Comparison of ENCODE assay signal across 1 cellular context in the genomic region with DNA sequence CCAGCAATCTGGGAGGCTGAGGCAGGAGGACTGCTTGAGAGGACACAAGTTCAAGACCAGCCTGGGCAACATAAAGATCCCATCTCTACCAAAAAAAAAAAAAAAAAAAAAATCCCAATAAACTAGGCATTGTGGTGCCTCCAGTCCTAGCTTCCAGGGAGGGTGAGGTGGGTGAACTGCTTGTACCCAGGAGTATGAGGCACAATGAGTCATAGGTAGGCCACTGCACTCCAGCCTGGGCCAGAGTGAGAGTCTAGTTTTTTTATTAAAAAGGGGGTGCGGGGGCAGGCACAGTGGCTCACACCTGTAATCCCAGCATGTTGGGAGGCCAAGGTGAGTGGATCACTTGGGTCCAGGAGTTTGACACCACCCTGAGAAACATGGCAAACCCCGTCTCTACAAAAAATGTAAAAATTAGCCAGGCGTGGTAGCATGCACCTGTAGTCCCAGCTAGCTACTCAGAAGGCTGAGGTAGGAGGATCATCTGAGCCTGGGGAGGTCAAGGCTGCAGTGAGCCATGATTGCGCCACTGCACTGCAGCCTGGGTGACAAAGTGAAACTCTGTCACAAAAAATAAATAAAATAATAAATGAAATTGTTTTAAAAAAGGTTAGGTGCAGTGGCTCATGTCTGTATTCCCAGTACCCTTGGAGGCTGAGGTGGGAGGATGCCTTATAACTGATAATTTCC.
TF ChIP-seq lines count a peak whose summit lies in the region.

No MANE protein-coding gene starts in this region.

TF ChIP-seq in HepG2, 621 proteins besides CTCF, POLR2A, EP300 and RAD21:
- TF ChIP-seq, protein P1, sequence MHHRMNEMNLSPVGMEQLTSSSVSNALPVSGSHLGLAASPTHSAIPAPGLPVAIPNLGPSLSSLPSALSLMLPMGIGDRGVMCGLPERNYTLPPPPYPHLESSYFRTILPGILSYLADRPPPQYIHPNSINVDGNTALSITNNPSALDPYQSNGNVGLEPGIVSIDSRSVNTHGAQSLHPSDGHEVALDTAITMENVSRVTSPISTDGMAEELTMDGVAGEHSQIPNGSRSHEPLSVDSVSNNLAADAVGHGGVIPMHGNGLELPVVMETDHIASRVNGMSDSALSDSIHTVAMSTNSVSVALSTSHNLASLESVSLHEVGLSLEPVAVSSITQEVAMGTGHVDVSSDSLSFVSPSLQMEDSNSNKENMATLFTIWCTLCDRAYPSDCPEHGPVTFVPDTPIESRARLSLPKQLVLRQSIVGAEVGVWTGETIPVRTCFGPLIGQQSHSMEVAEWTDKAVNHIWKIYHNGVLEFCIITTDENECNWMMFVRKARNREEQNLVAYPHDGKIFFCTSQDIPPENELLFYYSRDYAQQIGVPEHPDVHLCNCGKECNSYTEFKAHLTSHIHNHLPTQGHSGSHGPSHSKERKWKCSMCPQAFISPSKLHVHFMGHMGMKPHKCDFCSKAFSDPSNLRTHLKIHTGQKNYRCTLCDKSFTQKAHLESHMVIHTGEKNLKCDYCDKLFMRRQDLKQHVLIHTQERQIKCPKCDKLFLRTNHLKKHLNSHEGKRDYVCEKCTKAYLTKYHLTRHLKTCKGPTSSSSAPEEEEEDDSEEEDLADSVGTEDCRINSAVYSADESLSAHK (CRISPR knock-in tag; IDR thresholded peaks at IDR 0.05; ENCODE audit: borderline replicate concordance), result no peak
- TF ChIP-seq ZSCAN30 (CRISPR knock-in tag; IDR thresholded peaks at IDR 0.05) (no peak), CEBPB (IDR thresholded peaks at IDR 0.05; ENCODE audit: borderline replicate concordance, low read depth, low read length) (peak; percentile 48; the same call in 1 of the 2 replicates), NAIF1 (CRISPR knock-in tag; IDR thresholded peaks at IDR 0.05; ENCODE audit: borderline replicate concordance) (no peak), FOSL2 (CRISPR knock-in tag; IDR thresholded peaks at IDR 0.05) (peak; percentile 46), CEBPG (CRISPR knock-in tag; IDR thresholded peaks at IDR 0.05) (peak; percentile 53; the same call in 1 of the 2 replicates), ZSCAN9 (CRISPR knock-in tag; IDR thresholded peaks at IDR 0.05; ENCODE audit: borderline replicate concordance) (no peak), FOXA3 (CRISPR knock-in tag; IDR thresholded peaks at IDR 0.05) (no peak), PHF5A (CRISPR knock-in tag; IDR thresholded peaks at IDR 0.05; ENCODE audit: low read depth, unreplicated experiment) (no peak), BRD4 (CRISPR knock-in tag; IDR thresholded peaks at IDR 0.05) (no peak), ZNF335 (CRISPR knock-in tag; IDR thresholded peaks at IDR 0.05) (no peak), MTF1 (CRISPR knock-in tag; IDR thresholded peaks at IDR 0.05) (no peak), U2AF1 (optimal IDR thresholded peaks at IDR 0.05; ENCODE audit: low read depth, low read length) (no peak), ARID2 (CRISPR knock-in tag; IDR thresholded peaks at IDR 0.05; ENCODE audit: borderline replicate concordance) (no peak), HOXA5 (CRISPR knock-in tag; IDR thresholded peaks at IDR 0.05) (no peak), SAFB2 (CRISPR knock-in tag; IDR thresholded peaks at IDR 0.05; ENCODE audit: borderline replicate concordance, low read depth) (no peak), ZNF883 (CRISPR knock-in tag; IDR thresholded peaks at IDR 0.05; ENCODE audit: not compliant biosample characterization) (no peak), ZNF160 (CRISPR knock-in tag; IDR thresholded peaks at IDR 0.05) (no peak)
- TF ChIP-seq, protein P2, sequence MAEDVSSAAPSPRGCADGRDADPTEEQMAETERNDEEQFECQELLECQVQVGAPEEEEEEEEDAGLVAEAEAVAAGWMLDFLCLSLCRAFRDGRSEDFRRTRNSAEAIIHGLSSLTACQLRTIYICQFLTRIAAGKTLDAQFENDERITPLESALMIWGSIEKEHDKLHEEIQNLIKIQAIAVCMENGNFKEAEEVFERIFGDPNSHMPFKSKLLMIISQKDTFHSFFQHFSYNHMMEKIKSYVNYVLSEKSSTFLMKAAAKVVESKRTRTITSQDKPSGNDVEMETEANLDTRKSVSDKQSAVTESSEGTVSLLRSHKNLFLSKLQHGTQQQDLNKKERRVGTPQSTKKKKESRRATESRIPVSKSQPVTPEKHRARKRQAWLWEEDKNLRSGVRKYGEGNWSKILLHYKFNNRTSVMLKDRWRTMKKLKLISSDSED (CRISPR knock-in tag; IDR thresholded peaks at IDR 0.05), result no peak
- TF ChIP-seq, protein P3, sequence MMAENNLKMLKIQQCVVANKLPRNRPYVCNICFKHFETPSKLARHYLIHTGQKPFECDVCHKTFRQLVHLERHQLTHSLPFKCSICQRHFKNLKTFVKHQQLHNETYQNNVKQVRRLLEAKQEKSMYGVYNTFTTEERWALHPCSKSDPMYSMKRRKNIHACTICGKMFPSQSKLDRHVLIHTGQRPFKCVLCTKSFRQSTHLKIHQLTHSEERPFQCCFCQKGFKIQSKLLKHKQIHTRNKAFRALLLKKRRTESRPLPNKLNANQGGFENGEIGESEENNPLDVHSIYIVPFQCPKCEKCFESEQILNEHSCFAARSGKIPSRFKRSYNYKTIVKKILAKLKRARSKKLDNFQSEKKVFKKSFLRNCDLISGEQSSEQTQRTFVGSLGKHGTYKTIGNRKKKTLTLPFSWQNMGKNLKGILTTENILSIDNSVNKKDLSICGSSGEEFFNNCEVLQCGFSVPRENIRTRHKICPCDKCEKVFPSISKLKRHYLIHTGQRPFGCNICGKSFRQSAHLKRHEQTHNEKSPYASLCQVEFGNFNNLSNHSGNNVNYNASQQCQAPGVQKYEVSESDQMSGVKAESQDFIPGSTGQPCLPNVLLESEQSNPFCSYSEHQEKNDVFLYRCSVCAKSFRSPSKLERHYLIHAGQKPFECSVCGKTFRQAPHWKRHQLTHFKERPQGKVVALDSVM (CRISPR knock-in tag; IDR thresholded peaks at IDR 0.05), result peak; percentile 81
- TF ChIP-seq, protein P4, sequence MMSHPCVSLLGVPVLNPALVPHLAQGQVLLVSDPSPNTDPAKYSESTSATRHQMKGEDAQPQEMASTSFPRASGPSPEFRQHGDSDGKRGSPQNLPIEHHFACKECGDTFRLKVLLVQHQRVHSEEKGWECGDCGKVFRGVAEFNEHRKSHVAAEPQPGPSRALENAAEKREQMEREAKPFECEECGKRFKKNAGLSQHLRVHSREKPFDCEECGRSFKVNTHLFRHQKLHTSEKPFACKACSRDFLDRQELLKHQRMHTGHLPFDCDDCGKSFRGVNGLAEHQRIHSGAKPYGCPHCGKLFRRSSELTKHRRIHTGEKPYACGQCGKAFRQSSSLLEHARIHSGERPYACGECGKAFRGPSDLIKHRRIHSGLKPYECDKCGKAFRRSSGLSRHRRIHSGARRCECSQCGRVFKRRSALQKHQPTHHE (CRISPR knock-in tag; IDR thresholded peaks at IDR 0.05; ENCODE audit: borderline replicate concordance), result no peak
- TF ChIP-seq, protein P5, sequence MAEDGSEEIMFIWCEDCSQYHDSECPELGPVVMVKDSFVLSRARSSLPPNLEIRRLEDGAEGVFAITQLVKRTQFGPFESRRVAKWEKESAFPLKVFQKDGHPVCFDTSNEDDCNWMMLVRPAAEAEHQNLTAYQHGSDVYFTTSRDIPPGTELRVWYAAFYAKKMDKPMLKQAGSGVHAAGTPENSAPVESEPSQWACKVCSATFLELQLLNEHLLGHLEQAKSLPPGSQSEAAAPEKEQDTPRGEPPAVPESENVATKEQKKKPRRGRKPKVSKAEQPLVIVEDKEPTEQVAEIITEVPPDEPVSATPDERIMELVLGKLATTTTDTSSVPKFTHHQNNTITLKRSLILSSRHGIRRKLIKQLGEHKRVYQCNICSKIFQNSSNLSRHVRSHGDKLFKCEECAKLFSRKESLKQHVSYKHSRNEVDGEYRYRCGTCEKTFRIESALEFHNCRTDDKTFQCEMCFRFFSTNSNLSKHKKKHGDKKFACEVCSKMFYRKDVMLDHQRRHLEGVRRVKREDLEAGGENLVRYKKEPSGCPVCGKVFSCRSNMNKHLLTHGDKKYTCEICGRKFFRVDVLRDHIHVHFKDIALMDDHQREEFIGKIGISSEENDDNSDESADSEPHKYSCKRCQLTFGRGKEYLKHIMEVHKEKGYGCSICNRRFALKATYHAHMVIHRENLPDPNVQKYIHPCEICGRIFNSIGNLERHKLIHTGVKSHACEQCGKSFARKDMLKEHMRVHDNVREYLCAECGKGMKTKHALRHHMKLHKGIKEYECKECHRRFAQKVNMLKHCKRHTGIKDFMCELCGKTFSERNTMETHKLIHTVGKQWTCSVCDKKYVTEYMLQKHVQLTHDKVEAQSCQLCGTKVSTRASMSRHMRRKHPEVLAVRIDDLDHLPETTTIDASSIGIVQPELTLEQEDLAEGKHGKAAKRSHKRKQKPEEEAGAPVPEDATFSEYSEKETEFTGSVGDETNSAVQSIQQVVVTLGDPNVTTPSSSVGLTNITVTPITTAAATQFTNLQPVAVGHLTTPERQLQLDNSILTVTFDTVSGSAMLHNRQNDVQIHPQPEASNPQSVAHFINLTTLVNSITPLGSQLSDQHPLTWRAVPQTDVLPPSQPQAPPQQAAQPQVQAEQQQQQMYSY (CRISPR knock-in tag; IDR thresholded peaks at IDR 0.05), result no peak
- TF ChIP-seq, protein P6, sequence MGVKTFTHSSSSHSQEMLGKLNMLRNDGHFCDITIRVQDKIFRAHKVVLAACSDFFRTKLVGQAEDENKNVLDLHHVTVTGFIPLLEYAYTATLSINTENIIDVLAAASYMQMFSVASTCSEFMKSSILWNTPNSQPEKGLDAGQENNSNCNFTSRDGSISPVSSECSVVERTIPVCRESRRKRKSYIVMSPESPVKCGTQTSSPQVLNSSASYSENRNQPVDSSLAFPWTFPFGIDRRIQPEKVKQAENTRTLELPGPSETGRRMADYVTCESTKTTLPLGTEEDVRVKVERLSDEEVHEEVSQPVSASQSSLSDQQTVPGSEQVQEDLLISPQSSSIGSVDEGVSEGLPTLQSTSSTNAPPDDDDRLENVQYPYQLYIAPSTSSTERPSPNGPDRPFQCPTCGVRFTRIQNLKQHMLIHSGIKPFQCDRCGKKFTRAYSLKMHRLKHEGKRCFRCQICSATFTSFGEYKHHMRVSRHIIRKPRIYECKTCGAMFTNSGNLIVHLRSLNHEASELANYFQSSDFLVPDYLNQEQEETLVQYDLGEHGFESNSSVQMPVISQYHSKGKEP (CRISPR knock-in tag; IDR thresholded peaks at IDR 0.05), result no peak
